In genomic region chr11:83292709-83293435, GRCh38 we compare ENCODE assay signal across 10 cellular contexts. TPM values are rescaled to one million over a fixed set of nuclear protein-coding genes. Genes with fewer than 3 reads are reported as not detected.
DNase-seq lines count a peak whose midpoint lies in the region; ATAC-seq, FAIRE-seq and TF ChIP-seq lines count a peak whose summit lies in the region.
"Had no signal": no experiment of that assay in that cellular context is flagged by ENCODE, and none has a peak within 500 bp of the region (broad histone marks: within the 10 kb centered on the region; RNA-seq: fewer than 3 reads in every experiment).

No MANE protein-coding gene starts in this region.

- POLR2A ChIA-PET in PC-3 (lab: Charles Lee; ENCODE audit: unreplicated experiment) (interaction anchor here (0.5 kb wide), 1 partner anchor 436 kb away, joined by 6 read pairs; no protein-coding TSS in a partner anchor), GM12878 (lab: Charles Lee) (interaction anchor here (0.5 to 1.0 kb wide), 2 partner anchors 49 to 227 kb away, joined by 3 read pairs; no protein-coding TSS in a partner anchor)

- no peaks in the 10 kb centered on the region for H3F3A ChIP-seq in PC-3 (ENCODE audit: low read length, unreplicated experiment)

- no peak overlapping the region for H3K27ac ChIP-seq in PC-3 (ENCODE audit: low read length)
- H3K27ac ChIP-seq in GM12878 (ENCODE audit: control insufficient read depth, insufficient read depth) = no peak overlapping the region
- H3K27ac ChIP-seq: BLaER1 treated with 17β-estradiol and CSF1 and Interleukin-3, amounts not matched to agents 10 nM and 100 nM; skin epidermis had no signal

- H3K27me3 ChIP-seq in PC-3 (ENCODE audit: low read length) = no peaks in the 10 kb centered on the region
- no peaks in the 10 kb centered on the region for H3K27me3 ChIP-seq in GM12878 (replicated peaks in 1 of 2; ENCODE audit: control insufficient read depth in 2 of 2, insufficient read depth in 2 of 2, low read length in 1 of 2)
- H3K27me3 ChIP-seq: BLaER1 treated with 17β-estradiol and CSF1 and Interleukin-3, amounts not matched to agents 10 nM and 100 nM had no signal

- H3K36me3 ChIP-seq in PC-3 (ENCODE audit: low read depth, low read length) (no peaks in the 10 kb centered on the region), GM12878 (ENCODE audit: control insufficient read depth in 2 of 2, insufficient read depth in 2 of 2, low read length in 1 of 2) (no peaks in the 10 kb centered on the region)
- H3K36me3 ChIP-seq: BLaER1 treated with 17β-estradiol and CSF1 and Interleukin-3, amounts not matched to agents 10 nM and 100 nM had no signal

- peak; percentile 13 for FAIRE-seq in GM12878 (lab: Jason Lieb, UNC)

- TF ChIP-seq POLR2A in GM12878 (IDR thresholded peaks at IDR 0.05; ENCODE audit: low read depth, low read length) = no peak

- intact Hi-C loops in PC-3 (cut with micrococcal nuclease) = loop anchor here (1.0 to 2.0 kb wide), 3 partner anchors 378 to 528 kb away; no protein-coding TSS in a partner anchor
- intact Hi-C loops in GM12878 (cut with micrococcal nuclease; ENCODE audit: unreplicated experiment) = loop anchor here (1.0 to 2.0 kb wide), 3 partner anchors 378 to 523 kb away; no protein-coding TSS in a partner anchor

- H4K20me1 ChIP-seq in PC-3 (ENCODE audit: low read length) = no peaks in the 10 kb centered on the region
- H4K20me1 ChIP-seq in GM12878 (ENCODE audit: control insufficient read depth, insufficient read depth) = no peaks in the 10 kb centered on the region
- H4K20me1 ChIP-seq: BLaER1 treated with 17β-estradiol and CSF1 and Interleukin-3, amounts not matched to agents 10 nM and 100 nM had no signal

- H3K4me2 ChIP-seq in PC-3 (ENCODE audit: low read length) = peak overlapping the region; percentile 83
- peak overlapping the region; percentile 7; the same call in 1 of the 2 replicates for H3K4me2 ChIP-seq in GM12878 (ENCODE audit: control insufficient read depth, insufficient read depth)

- H2AFZ ChIP-seq in PC-3 (ENCODE audit: low read length) (peak overlapping the region; percentile 54), GM12878 (ENCODE audit: control insufficient read depth, low read depth, low read length) (no peak overlapping the region)

- WGBS in GM12878 (ENCODE audit: insufficient coverage, insufficient replicate concordance, low lambda C conversion rate, missing lambda C conversion rate) = 54% methylated on average over 7 of the region's 7 CpGs

- no peak for TF ChIP-seq EP300 in GM12878 (IDR thresholded peaks at IDR 0.05; ENCODE audit: borderline replicate concordance in 1 of 2, control insufficient read depth in 1 of 2, low read depth in 2 of 2, low read length in 2 of 2)

- H3K4me3 ChIP-seq in PC-3 (ENCODE audit: low read length) (peak overlapping the region; percentile 54; the same call in 1 of the 2 replicates), GM12878 (no peak overlapping the region)
- H3K4me3 ChIP-seq: BLaER1 treated with 17β-estradiol and CSF1 and Interleukin-3, amounts not matched to agents 10 nM and 100 nM; skin epidermis had no signal

- TF ChIP-seq CTCF in PC-3 (conservative IDR thresholded peaks at IDR 0.05; ENCODE audit: low read depth, low read length) (peak; percentile 91), GM12878 (IDR thresholded peaks at IDR 0.05 in 2 of 3, conservative IDR thresholded peaks at IDR 0.05 in 1 of 3; ENCODE audit: control insufficient read depth in 2 of 3, extremely low read depth in 1 of 3, insufficient read depth in 1 of 3, low read depth in 3 of 3, low read length in 3 of 3) (peak; percentile 65 to 74 (median 70))

- CTCF ChIA-PET in PC-3 (lab: Charles Lee) = interaction anchor here (0.5 to 1.5 kb wide), 12 partner anchors 10 to 742 kb away, joined by 3 to 15 read pairs (median 4); no protein-coding TSS in a partner anchor
- CTCF ChIA-PET in GM12878 (lab: Yijun Ruan, JAX) = interaction anchor here (0.6 to 7.3 kb wide), 48 partner anchors 9 to 753 kb away, joined by 3 to 61 read pairs (median 4); no protein-coding TSS in a partner anchor

- SMC1A ChIA-PET in GM12878 (lab: Charles Lee; ENCODE audit: uncharacterized antibody, unreplicated experiment) = interaction anchor here (0.8 to 2.5 kb wide), 22 partner anchors 10 to 528 kb away, joined by 3 to 24 read pairs (median 5); partner anchors contain the start of gene DDIAS

- H3K4me1 ChIP-seq in PC-3 (ENCODE audit: insufficient read depth, low read length) (0 out of 2 replicates have a peak, but pooled peaks cover 4% of the 10 kb centered on the region), GM12878 (ENCODE audit: control insufficient read depth, insufficient read depth, low read length) (peaks cover 12% of the 10 kb centered on the region; the same call in 1 of the 2 replicates)

- no peak overlapping the region for H3K9ac ChIP-seq in PC-3 (ENCODE audit: low read length)
- H3K9ac ChIP-seq in GM12878 (ENCODE audit: control insufficient read depth, insufficient read depth, low read length) = no peak overlapping the region; the same call in 1 of the 2 replicates
- H3K9ac ChIP-seq: BLaER1 treated with 17β-estradiol and CSF1 and Interleukin-3, amounts not matched to agents 10 nM and 100 nM had no signal

- no peaks in the 10 kb centered on the region for H3K9me2 ChIP-seq in PC-3 (replicated peaks; ENCODE audit: low read length)

- RAD21 ChIA-PET in GM12878 (lab: Charles Lee; ENCODE audit: unreplicated experiment) = interaction anchor here (0.6 to 5.7 kb wide), 13 partner anchors 11 to 525 kb away, joined by 3 to 35 read pairs (median 3); no protein-coding TSS in a partner anchor

- BruUV-seq in PC-3 (replicated peaks; lab: Mats Ljungman, UMichigan) (no TSS peak), GM12878 (replicated peaks; lab: Mats Ljungman, UMichigan) (no TSS peak)

- peak; percentile 60 for TF ChIP-seq RAD21 in GM12878 (IDR thresholded peaks at IDR 0.05; ENCODE audit: insufficient read depth, low read depth, low read length)

- no peaks in the 10 kb centered on the region for H3K9me3 ChIP-seq in PC-3 (ENCODE audit: low read length)
- H3K9me3 ChIP-seq in GM12878 (replicated peaks; ENCODE audit: control insufficient read depth, insufficient read depth, low read length) = no peaks in the 10 kb centered on the region
- H3K9me3 ChIP-seq: BLaER1 treated with 17β-estradiol and CSF1 and Interleukin-3, amounts not matched to agents 10 nM and 100 nM had no signal

- no peaks in the 10 kb centered on the region for H3K79me2 ChIP-seq in PC-3 (ENCODE audit: low read length)
- H3K79me2 ChIP-seq in GM12878 (ENCODE audit: control insufficient read depth, insufficient read depth, low read length) = no peaks in the 10 kb centered on the region

- ATAC-seq in GM21360 (IDR thresholded peaks at IDR 0.05; ENCODE audit: unreplicated experiment) (peak; percentile 71), PC-3 (peak; percentile 96), GM12878 (peak; percentile 86)

- in situ Hi-C loops in GM12878 (cut with MboI) = no loop called here

- peak; percentile 21 for DNase-seq in NCI-H2107 treated with DMSO at 0.1 percent for 48 hours (lab: John Stamatoyannopoulos, UW; ENCODE audit: unreplicated experiment)
- DNase-seq in NCI-H2107 (lab: John Stamatoyannopoulos, UW) = no peak
- DNase-seq in HPDE6-E6E7 (ENCODE audit: extremely low spot score) = peak; percentile 35
- peak; percentile 84 for DNase-seq in PC-3
- no peak for DNase-seq in GM12878 (ENCODE audit: low read depth, low spot score)
- DNase-seq in iPS-NIHi7 (ENCODE audit: extremely low spot score) = peak; percentile 74
- DNase-seq in smooth muscle cell of the brain vasculature (ENCODE audit: low read depth, low spot score) = peak; percentile 32

TF ChIP-seq in GM12878, 131 proteins besides CTCF, POLR2A, EP300 and RAD21 (continues in another document):
- TF ChIP-seq PRDM15 (CRISPR knock-in tag; IDR thresholded peaks at IDR 0.05) (no peak), RELA (IDR thresholded peaks at IDR 0.05; ENCODE audit: borderline replicate concordance, partially characterized antibody) (no peak)

RNA-seq across cellular contexts. Expression of gene CCDC90B, which starts 6.7 kb away (rescaled TPM):
- total RNA-seq in PC-3 (2014; rRNA removed) (59.4 and 70.8 TPM in 2 replicates), GM12878 (2014; rRNA removed) (42.3 and 44.3 TPM in 2 replicates), GM12878 (2014; rRNA removed; fragmentation: Illumina TruSeq; extraction: Trizol) (60.2 and 64.5 TPM in 2 replicates), GM12878 (2021) (28.7 and 33.2 TPM in 2 replicates)
- total RNA-seq in GM12878 (2013; cell fraction: nucleolus; rRNA removed) = 51.3 and 57.7 TPM in 2 replicates
- polyA plus RNA-seq in GM12878 (2011; ENCODE audit: low read depth) = 22.3 TPM
- polyA plus RNA-seq in GM12878 (2011; rRNA removed) (40.9 and 66.3 TPM in 2 replicates), GM12878 (2014; fragmentation: Illumina TruSeq; extraction: Trizol) (58.2 and 76.2 TPM in 2 replicates), GM12878 (2014; fragmentation: Nextera tagmentation; extraction: Ambion mirVana) (10 to 100 TPM; 76.2 to 82.8 TPM), GM12878 (2014; rRNA removed) (46.7 and 48.3 TPM in 2 replicates), GM12878 (2016; fragmentation: Nextera tagmentation; extraction: Ambion mirVana) (10 to 100 TPM; 85.0 to 91.5 TPM)
- polyA plus RNA-seq in GM12878 (2011; cell fraction: cytosol; rRNA removed) = 16.2 and 19.0 TPM in 2 replicates
- 22.4 and 24.9 TPM in 2 replicates for polyA plus RNA-seq in GM12878 (2011; cell fraction: nucleus; rRNA removed)
- 32.5 and 42.7 TPM in 2 replicates for polyA plus RNA-seq in GM12878 (2012)
- polyA minus RNA-seq in GM12878 (2011; rRNA and poly(A)+ RNA removed) = 19.0 and 25.8 TPM in 2 replicates
- polyA minus RNA-seq in GM12878 (2011; cell fraction: cytosol; rRNA and poly(A)+ RNA removed) = 12.0 and 18.4 TPM in 2 replicates
- 38.0 and 57.7 TPM in 2 replicates for polyA minus RNA-seq in GM12878 (2011; cell fraction: nucleus; rRNA and poly(A)+ RNA removed)

Comparison
In these comparisons a context has a peak if more than half of its experiments do, and no peak if none do; other contexts are left out.
1. DNase-seq: peak in NCI-H2107 treated with DMSO at 0.1 percent for 48 hours (single experiment), HPDE6-E6E7 (single experiment), PC-3 (single experiment), iPS-NIHi7 (single experiment) and smooth muscle cell of the brain vasculature (single experiment); none in NCI-H2107 (single experiment) and GM12878 (single experiment).
2. Peak in every context shown above with its lines, with median percentiles within 50 percentile points of each other: ATAC-seq.